In the genomic region with DNA sequence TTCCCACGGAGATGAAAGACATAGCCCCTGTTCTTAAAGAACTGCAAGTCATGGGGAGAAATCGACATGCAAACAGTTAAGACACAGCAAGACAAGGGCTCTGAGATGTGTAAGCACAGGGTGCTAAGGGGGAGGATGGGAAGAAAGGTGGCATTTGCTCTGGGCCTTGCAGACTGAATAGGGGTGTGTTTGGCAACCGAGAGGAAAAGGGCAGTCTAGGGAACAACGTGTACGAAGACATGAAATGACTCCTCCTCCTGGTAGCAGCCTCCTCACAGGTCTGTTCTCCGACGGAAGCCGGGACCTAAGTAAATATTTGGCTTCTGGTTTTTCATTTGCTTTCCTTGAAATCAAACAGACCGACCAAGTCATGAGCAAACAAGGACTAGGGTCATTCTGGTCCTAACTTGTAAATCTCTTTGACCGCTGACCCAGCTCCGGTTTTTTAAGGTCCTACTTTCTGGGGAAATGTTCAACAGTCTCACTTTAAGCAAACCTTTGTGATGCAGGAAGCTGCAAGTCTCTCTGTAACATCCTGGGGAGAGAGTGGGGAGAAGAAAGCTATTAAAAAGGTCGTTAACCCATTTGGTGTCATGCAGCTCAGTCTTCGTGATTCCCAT, we compare ENCODE assay signal across 9 cellular contexts. TPM values are rescaled to one million over a fixed set of nuclear protein-coding genes. Genes with fewer than 3 reads are reported as not detected.
DNase-seq lines count a peak whose midpoint lies in the region; ATAC-seq and TF ChIP-seq lines count a peak whose summit lies in the region.
"Had no signal": no experiment of that assay in that cellular context is flagged by ENCODE, and none has a peak within 500 bp of the region (broad histone marks: within the 10 kb centered on the region; RNA-seq: fewer than 3 reads in every experiment).

No MANE protein-coding gene starts in this region.

- peak overlapping the region; percentile 15 for H2AFZ ChIP-seq in H9 (ENCODE audit: low read length)

- no peak overlapping the region for H3K4me3 Mint-ChIP-seq in H9
- H3K4me3 Mint-ChIP-seq: brain had no signal

- no peak overlapping the region for H3K56ac ChIP-seq in H9 (ENCODE audit: insufficient read length, low read depth, low read length)

- peaks cover 46 to 47% of the 10 kb centered on the region in 2 experiments for H3K4me1 Mint-ChIP-seq in H9

- H3K14ac ChIP-seq in H9 (ENCODE audit: insufficient read depth, low read length) = no peak overlapping the region

- H2BK15ac ChIP-seq in H9 (ENCODE audit: low read depth, low read length) = no peak overlapping the region

- DNase-seq in H9 (no peak), RWPE1 (ENCODE audit: low spot score) (no peak), epithelial cell of esophagus (ENCODE audit: low read depth) (peak; percentile 14), sciatic nerve (ENCODE audit: low spot score) (no peak), erythroblast (lab: John Stamatoyannopoulos, UW) (no peak), lower leg skin (ENCODE audit: low spot score in 2 of 2) (no peak)
- DNase-seq: SK-N-SH had no signal

- no peaks in the 10 kb centered on the region for H4K20me1 ChIP-seq in H9 (ENCODE audit: control insufficient read depth, insufficient read depth, insufficient read length)

- H3K4me1 ChIP-seq in H9 (ENCODE audit: insufficient read depth, low read length) = peaks cover 19% of the 10 kb centered on the region

- H3K9me3 Mint-ChIP-seq in H9 = no peaks in the 10 kb centered on the region
- H3K9me3 Mint-ChIP-seq: brain had no signal

- no peak overlapping the region for H3K9ac ChIP-seq in H9 (ENCODE audit: extremely low read depth, insufficient read length, low read length)
- H3K9ac ChIP-seq: SK-N-SH had no signal

- H3K18ac ChIP-seq in H9 (ENCODE audit: insufficient read length, low read depth, low read length) = no peak overlapping the region

- peaks cover 6% of the 10 kb centered on the region; the same call in 1 of the 2 replicates for H3K27me3 Mint-ChIP-seq in H9 (ENCODE audit: low read depth)
- H3K27me3 Mint-ChIP-seq: brain had no signal

- H3K27me3 ChIP-seq in H9 (ENCODE audit: insufficient read depth, low read length) = no peaks in the 10 kb centered on the region

- no peaks in the 10 kb centered on the region; a peak in 1 of 7 replicates for H3K36me3 Mint-ChIP-seq in H9 (ENCODE audit: insufficient read depth in 1 of 3, low read depth in 3 of 3)
- H3K36me3 Mint-ChIP-seq: brain had no signal

- H4K8ac ChIP-seq in H9 (replicated peaks; ENCODE audit: insufficient read length, low read depth, low read length) = no peak overlapping the region

- no peaks in the 10 kb centered on the region for H3K79me2 ChIP-seq in H9 (ENCODE audit: insufficient read depth, low read length)

- TF ChIP-seq POLR2A in erythroblast (IDR thresholded peaks at IDR 0.05; ENCODE audit: low read length) (no peak), lower leg skin (IDR thresholded peaks at IDR 0.05) (no peak)

- no peak overlapping the region for H3K4me3 ChIP-seq in epithelial cell of esophagus (ENCODE audit: low read length)
- H3K4me3 ChIP-seq in lower leg skin (ENCODE audit: low read depth, poor library complexity, severe bottlenecking) = no peak overlapping the region

- ATAC-seq in sciatic nerve (peak; percentile 9), HG03432 (IDR thresholded peaks at IDR 0.05; ENCODE audit: unreplicated experiment) (no peak)

- H2BK120ac ChIP-seq in H9 (ENCODE audit: low read depth, low read length, poor library complexity, severe bottlenecking) = no peak overlapping the region

- H4K5ac ChIP-seq in H9 (ENCODE audit: insufficient read length, low read depth, low read length) = no peak overlapping the region

- H3K27ac Mint-ChIP-seq in H9 = no peak overlapping the region; a peak in 1 of 7 replicates
- H3K27ac Mint-ChIP-seq: brain had no signal

- H3K27ac ChIP-seq in H9 (ENCODE audit: insufficient read length, low read depth, low read length) (no peak overlapping the region), RWPE1 (peak overlapping the region; percentile 45)

- H3T11ph ChIP-seq in H9 (ENCODE audit: low read length) = no peak overlapping the region

- H2BK12ac ChIP-seq in H9 (ENCODE audit: insufficient read length, low read depth, low read length) = no peak overlapping the region

- CTCF ChIA-PET in RWPE1 (lab: Yijun Ruan, JAX) = no interaction called here

- no peak overlapping the region for H2BK20ac ChIP-seq in H9 (ENCODE audit: low read depth, low read length, poor library complexity, severe bottlenecking)

- H4K91ac ChIP-seq in H9 (ENCODE audit: insufficient read length, low read depth, low read length) = no peak overlapping the region

- no peaks in the 10 kb centered on the region for H3K23me2 ChIP-seq in H9 (ENCODE audit: insufficient read length, low read depth, low read length, poor library complexity, severe bottlenecking)

- H2AK5ac ChIP-seq in H9 (ENCODE audit: insufficient read length, low read length) = no peak overlapping the region

- no peak overlapping the region for H3K23ac ChIP-seq in H9 (ENCODE audit: insufficient read length, low read depth, low read length)

- no peak overlapping the region for H2BK5ac ChIP-seq in H9 (ENCODE audit: insufficient read length, low read length)

- no peak for TF ChIP-seq CTCF in H9 (conservative IDR thresholded peaks at IDR 0.05)
- TF ChIP-seq CTCF in RWPE1 (conservative IDR thresholded peaks at IDR 0.05; ENCODE audit: low read depth) = no peak
- TF ChIP-seq CTCF in epithelial cell of esophagus (IDR thresholded peaks at IDR 0.05; ENCODE audit: insufficient read depth, low read depth, low read length, missing control alignments) = no peak
- TF ChIP-seq CTCF in lower leg skin (IDR thresholded peaks at IDR 0.05) = no peak

- WGBS in H9 (ENCODE audit: extremely low coverage, insufficient read length, low lambda C conversion rate) = no CpG with 5 or more reads among the region's 13 CpGs
- 46 to 48% methylated on average over 13 of the region's 13 CpGs for WGBS in lower leg skin, 2 donors

- intact Hi-C loops in sciatic nerve (cut with DNase I) = no loop called here
- intact Hi-C loops in lower leg skin (cut with DNase I; ENCODE audit: low total_unique reads) = no loop called here

- no peaks in the 10 kb centered on the region for H3K79me1 ChIP-seq in H9 (ENCODE audit: insufficient read depth, low read depth, low read length, poor library complexity, severe bottlenecking)

- POLR2A ChIA-PET in RWPE1 (lab: Yijun Ruan, JAX; ENCODE audit: low non-redundant PET) = no interaction called here

- H3K9me3 ChIP-seq in H9 (ENCODE audit: control insufficient read depth, low read depth, low read length) = no peaks in the 10 kb centered on the region
- H3K9me3 ChIP-seq: SK-N-SH had no signal

- H3K4ac ChIP-seq in H9 (ENCODE audit: low read depth, low read length) = no peak overlapping the region

- H3K4me2 ChIP-seq in H9 (ENCODE audit: insufficient read depth, insufficient read length, low read length) = no peak overlapping the region
- H3K4me2 ChIP-seq: SK-N-SH had no signal

RNA-seq across cellular contexts. Expression of gene NNMT, which starts 19.7 kb away (rescaled TPM):
- total RNA-seq in H9 (2021) = not detected in 2 replicates
- 322 TPM for total RNA-seq in sciatic nerve
- total RNA-seq in lower leg skin = 100 to 1,000 TPM; 137 to 381 (median 145) TPM

Comparison
In these comparisons a context has a peak if more than half of its experiments do, and no peak if none do; other contexts are left out.
1. RNA of gene NNMT, which starts 19.7 kb away (total RNA-seq): 322 TPM in sciatic nerve (single experiment) and 137 to 381 TPM in lower leg skin; not detected in H9; every median in the first group is over 100 times any median in the second.